ENCODE assay signal across 9 cellular contexts in genomic region chr3:190038050-190038631, GRCh38.
A peak's percentile ranks its signal among the peaks of the same experiment; 100 is the strongest.
DNase-seq lines count a peak whose midpoint lies in the region; ATAC-seq and TF ChIP-seq lines count a peak whose summit lies in the region.
"Had no signal": no experiment of that assay in that cellular context is flagged by ENCODE, and none has a peak within 500 bp of the region (broad histone marks: within the 10 kb centered on the region; RNA-seq: fewer than 3 reads in every experiment).

No MANE protein-coding gene starts in this region.

- no peak overlapping the region for H3K4me3 ChIP-seq in GM23248
- no peak overlapping the region for H3K4me3 ChIP-seq in effector memory CD4-positive, alpha-beta T cell (ENCODE audit: insufficient read depth, low read depth, low read length, poor library complexity, severe bottlenecking)

- no peaks in the 10 kb centered on the region for H3K9me2 ChIP-seq in GM23248 (ENCODE audit: insufficient read depth)

- H3K9ac ChIP-seq in GM23248: no peak overlapping the region

- H3K27me3 Mint-ChIP-seq in nephron progenitor cell (ENCODE audit: low read depth, poor library complexity): no peaks in the 10 kb centered on the region
- no peaks in the 10 kb centered on the region for H3K27me3 Mint-ChIP-seq in effector memory CD8-positive, alpha-beta T cell
- H3K27me3 Mint-ChIP-seq in activated naive CD8-positive, alpha-beta T cell treated with anti-CD3 and anti-CD28 coated beads, Interleukin-2, amount 50 U/mL, for 24 hours: peaks cover 15% of the 10 kb centered on the region

- TF ChIP-seq CTCF in nephron progenitor cell (IDR thresholded peaks at IDR 0.05): no peak

- in situ Hi-C loops in GM23248 (cut with MboI): no loop called here

- no peaks in the 10 kb centered on the region for H3K36me3 ChIP-seq in GM23248 (ENCODE audit: low read depth)
- no peaks in the 10 kb centered on the region for H3K36me3 ChIP-seq in effector memory CD4-positive, alpha-beta T cell (ENCODE audit: control insufficient read depth, insufficient read depth, low read length)

- 96 to 97% methylated on average over 4 of the region's 4 CpGs for WGBS in GM23248 (ENCODE audit: low coverage in 1 of 2, low lambda C conversion rate in 2 of 2, missing lambda C conversion rate in 2 of 2), 2 experiments

- peak overlapping the region; percentile 19 for H3K27ac Mint-ChIP-seq in nephron progenitor cell
- H3K27ac Mint-ChIP-seq in effector memory CD8-positive, alpha-beta T cell: no peak overlapping the region
- no peak overlapping the region for H3K27ac Mint-ChIP-seq in activated naive CD8-positive, alpha-beta T cell treated with anti-CD3 and anti-CD28 coated beads, Interleukin-2, amount 50 U/mL, for 24 hours

- peaks cover 12% of the 10 kb centered on the region for H3K36me3 Mint-ChIP-seq in nephron progenitor cell (ENCODE audit: low read depth)
- no peaks in the 10 kb centered on the region for H3K36me3 Mint-ChIP-seq in effector memory CD8-positive, alpha-beta T cell (ENCODE audit: insufficient read depth)
- no peaks in the 10 kb centered on the region for H3K36me3 Mint-ChIP-seq in activated naive CD8-positive, alpha-beta T cell treated with anti-CD3 and anti-CD28 coated beads, Interleukin-2, amount 50 U/mL, for 24 hours (ENCODE audit: low read depth)
- H3K36me3 Mint-ChIP-seq: brain had no signal

- ATAC-seq in esophagus mucosa: peak; percentile 94
- ATAC-seq in effector memory CD8-positive, alpha-beta T cell (replicated peaks): no peak
- ATAC-seq in activated naive CD8-positive, alpha-beta T cell treated with anti-CD3 and anti-CD28 coated beads, Interleukin-2, amount 50 U/mL, for 24 hours: no peak

- DNase-seq in GM23248: peak; percentile 63
- DNase-seq in OCI-M1 (lab: John Stamatoyannopoulos, UW): peak; percentile 84
- DNase-seq in nephron progenitor cell: no peak
- DNase-seq in effector memory CD8-positive, alpha-beta T cell: no peak
- no peak for DNase-seq in NCI-H524 (lab: John Stamatoyannopoulos, UW)
- DNase-seq in effector memory CD4-positive, alpha-beta T cell: no peak
- DNase-seq in activated naive CD8-positive, alpha-beta T cell treated with anti-CD3 and anti-CD28 coated beads, Interleukin-2, amount 50 U/mL, for 24 hours: no peak

- no peaks in the 10 kb centered on the region for H3K4me1 ChIP-seq in GM23248 (ENCODE audit: insufficient read depth)
- no peaks in the 10 kb centered on the region for H3K4me1 ChIP-seq in effector memory CD4-positive, alpha-beta T cell (ENCODE audit: control insufficient read depth, insufficient read depth, low read length, poor library complexity, severe bottlenecking)

- H3K4me1 Mint-ChIP-seq in nephron progenitor cell: peaks cover 39% of the 10 kb centered on the region
- no peaks in the 10 kb centered on the region for H3K4me1 Mint-ChIP-seq in effector memory CD8-positive, alpha-beta T cell (ENCODE audit: low read depth in 2 of 2)
- H3K4me1 Mint-ChIP-seq in activated naive CD8-positive, alpha-beta T cell treated with anti-CD3 and anti-CD28 coated beads, Interleukin-2, amount 50 U/mL, for 24 hours: no peaks in the 10 kb centered on the region

- no peak overlapping the region for H3K4me3 Mint-ChIP-seq in nephron progenitor cell
- H3K4me3 Mint-ChIP-seq in effector memory CD8-positive, alpha-beta T cell: no peak overlapping the region
- no peak overlapping the region for H3K4me3 Mint-ChIP-seq in activated naive CD8-positive, alpha-beta T cell treated with anti-CD3 and anti-CD28 coated beads, Interleukin-2, amount 50 U/mL, for 24 hours

- no peaks in the 10 kb centered on the region for H4K20me1 ChIP-seq in GM23248 (ENCODE audit: insufficient read depth)

- H3K27me3 ChIP-seq in GM23248 (replicated peaks; ENCODE audit: insufficient read depth): no peaks in the 10 kb centered on the region
- no peaks in the 10 kb centered on the region for H3K27me3 ChIP-seq in effector memory CD4-positive, alpha-beta T cell (replicated peaks; ENCODE audit: control insufficient read depth, insufficient read depth, low read length, poor library complexity, severe bottlenecking)

- no peak overlapping the region for H2AFZ ChIP-seq in GM23248

- H3K27ac ChIP-seq in GM23248: no peak overlapping the region
- H3K27ac ChIP-seq in effector memory CD4-positive, alpha-beta T cell (ENCODE audit: insufficient read depth, low read length, poor library complexity, severe bottlenecking): no peak overlapping the region

- no peaks in the 10 kb centered on the region for H3K79me2 ChIP-seq in GM23248 (ENCODE audit: insufficient read depth)

- H3K4me2 ChIP-seq in GM23248 (ENCODE audit: unreplicated experiment): no peak overlapping the region

- H3F3A ChIP-seq in GM23248 (ENCODE audit: insufficient read depth): no peaks in the 10 kb centered on the region

- peaks cover 5% of the 10 kb centered on the region for H3K9me3 Mint-ChIP-seq in nephron progenitor cell
- no peaks in the 10 kb centered on the region for H3K9me3 Mint-ChIP-seq in effector memory CD8-positive, alpha-beta T cell
- no peaks in the 10 kb centered on the region for H3K9me3 Mint-ChIP-seq in activated naive CD8-positive, alpha-beta T cell treated with anti-CD3 and anti-CD28 coated beads, Interleukin-2, amount 50 U/mL, for 24 hours

- no peaks in the 10 kb centered on the region for H3K9me3 ChIP-seq in GM23248 (ENCODE audit: low read depth)
- H3K9me3 ChIP-seq in effector memory CD4-positive, alpha-beta T cell (ENCODE audit: control insufficient read depth, low read length): no peaks in the 10 kb centered on the region

Comparison
In these comparisons a context has a peak if more than half of its experiments do, and no peak if none do; other contexts are left out.
1. DNase-seq: peak in GM23248 (single experiment) and OCI-M1 (single experiment); none in nephron progenitor cell (single experiment), effector memory CD8-positive, alpha-beta T cell (0 of 3), NCI-H524 (0 of 2), effector memory CD4-positive, alpha-beta T cell (0 of 3) and activated naive CD8-positive, alpha-beta T cell treated with anti-CD3 and anti-CD28 coated beads, Interleukin-2, amount 50 U/mL, for 24 hours (single experiment).